In genomic region chr3:168802761-168803160, GRCh38 we compare ENCODE assay signal across 1 cellular context.
TF ChIP-seq lines count a peak whose summit lies in the region.

No MANE protein-coding gene starts in this region.

TF ChIP-seq in IMR-90, 13 proteins besides CTCF, POLR2A, EP300 and RAD21 (continued from another document):
- TF ChIP-seq CEBPB (IDR thresholded peaks at IDR 0.05; ENCODE audit: low read depth, low read length) (no peak), MAFK (IDR thresholded peaks at IDR 0.05; ENCODE audit: low read depth, low read length) (no peak), MXI1 (IDR thresholded peaks at IDR 0.05; ENCODE audit: borderline replicate concordance, low read depth, low read length) (no peak), CHD1 (IDR thresholded peaks at IDR 0.05; ENCODE audit: low read depth, low read length) (no peak), BHLHE40 (IDR thresholded peaks at IDR 0.05; ENCODE audit: low read depth, low read length) (no peak), RFX5 (IDR thresholded peaks at IDR 0.05; ENCODE audit: low read depth, low read length) (no peak), USF2 (IDR thresholded peaks at IDR 0.05; ENCODE audit: low read depth, low read length) (no peak), FOS (IDR thresholded peaks at IDR 0.05; ENCODE audit: low read depth, low read length) (no peak)
TF ChIP-seq in IMR-90: peak in this region for 0.
